In the genomic region with DNA sequence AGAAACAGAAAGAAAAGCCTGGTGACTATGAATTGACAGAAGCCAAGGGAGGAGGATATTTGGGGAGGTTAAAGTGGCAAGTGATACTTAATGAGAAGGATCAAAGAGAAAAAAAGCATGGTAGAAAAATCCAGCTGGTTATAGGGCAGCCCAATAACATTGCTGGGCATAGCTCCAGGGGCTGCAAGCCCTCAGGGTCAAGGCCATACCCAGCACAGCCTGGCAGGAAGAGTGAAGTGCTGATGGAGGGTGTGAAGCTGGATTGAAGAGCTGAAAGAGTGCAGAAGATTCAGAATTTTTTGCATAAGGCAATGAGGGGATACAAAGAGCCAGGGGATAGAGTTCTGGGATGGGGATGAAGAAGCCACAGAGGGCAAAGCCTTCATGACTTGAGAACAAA, we compare ENCODE assay signal across 20 cellular contexts. TPM values are rescaled to one million over a fixed set of nuclear protein-coding genes. Genes with fewer than 3 reads are reported as not detected.
DNase-seq lines count a peak whose midpoint lies in the region; ATAC-seq and TF ChIP-seq lines count a peak whose summit lies in the region.
"Had no signal": no experiment of that assay in that cellular context is flagged by ENCODE, and none has a peak within 500 bp of the region (broad histone marks: within the 10 kb centered on the region; RNA-seq: fewer than 3 reads in every experiment).

No MANE protein-coding gene starts in this region.

- no peaks in the 10 kb centered on the region for H3K27me3 ChIP-seq in right atrium auricular region

- CTCF ChIA-PET in activated CD8-positive, alpha-beta T cell treated with anti-CD3 and anti-CD28 coated beads, Interleukin-2, amount 10 ng/mL, durations not matched to agents 7 days and 5 days (lab: Charles Lee), result interaction anchor here (0.7 to 1.7 kb wide), 7 partner anchors 28 to 131 kb away, joined by 3 to 7 read pairs (median 4); no protein-coding TSS in a partner anchor
- CTCF ChIA-PET in activated CD8-positive, alpha-beta T cell treated with anti-CD3 and anti-CD28 coated beads for 36 hours (lab: Charles Lee), result interaction anchor here (0.6 to 3.8 kb wide), 5 partner anchors 9 to 69 kb away, joined by 3 to 21 read pairs (median 6); a partner anchor contains a TSS

- H3K27ac Mint-ChIP-seq in activated CD8-positive, alpha-beta T cell treated with anti-CD3 and anti-CD28 coated beads, Interleukin-2, amount 10 ng/mL, durations not matched to agents 7 days and 5 days, result peak overlapping the region; percentile 43
- no peak overlapping the region for H3K27ac Mint-ChIP-seq in activated CD8-positive, alpha-beta T cell treated with anti-CD3 and anti-CD28 coated beads for 36 hours
- peak overlapping the region; percentile 40 for H3K27ac Mint-ChIP-seq in activated naive CD8-positive, alpha-beta T cell treated with anti-CD3 and anti-CD28 coated beads, Interleukin-2, amount 10 ng/mL, durations not matched to agents 7 days and 5 days
- H3K27ac Mint-ChIP-seq in stimulated activated naive CD8-positive, alpha-beta T cell treated with anti-CD3 and anti-CD28 coated beads, Interleukin-15, amount 100 ng/mL, for 72 hours, result peak overlapping the region in 1 of 2 donors; percentile 55

- no peaks in the 10 kb centered on the region for H3K27me3 Mint-ChIP-seq in activated CD8-positive, alpha-beta T cell treated with anti-CD3 and anti-CD28 coated beads, Interleukin-2, amount 10 ng/mL, durations not matched to agents 7 days and 5 days (ENCODE audit: low read depth)
- peaks cover 1% of the 10 kb centered on the region for H3K27me3 Mint-ChIP-seq in activated CD8-positive, alpha-beta T cell treated with anti-CD3 and anti-CD28 coated beads for 36 hours
- no peaks in the 10 kb centered on the region for H3K27me3 Mint-ChIP-seq in activated naive CD8-positive, alpha-beta T cell treated with anti-CD3 and anti-CD28 coated beads, Interleukin-2, amount 10 ng/mL, durations not matched to agents 7 days and 5 days
- H3K27me3 Mint-ChIP-seq in stimulated activated naive CD8-positive, alpha-beta T cell treated with anti-CD3 and anti-CD28 coated beads, Interleukin-15, amount 100 ng/mL, for 72 hours, result no peaks in the 10 kb centered on the region

- no peaks in the 10 kb centered on the region for H3K9me3 Mint-ChIP-seq in activated CD8-positive, alpha-beta T cell treated with anti-CD3 and anti-CD28 coated beads, Interleukin-2, amount 10 ng/mL, durations not matched to agents 7 days and 5 days (ENCODE audit: insufficient read depth)
- no peaks in the 10 kb centered on the region for H3K9me3 Mint-ChIP-seq in activated CD8-positive, alpha-beta T cell treated with anti-CD3 and anti-CD28 coated beads for 36 hours
- H3K9me3 Mint-ChIP-seq in activated naive CD8-positive, alpha-beta T cell treated with anti-CD3 and anti-CD28 coated beads, Interleukin-2, amount 10 ng/mL, durations not matched to agents 7 days and 5 days, result peaks cover 2% of the 10 kb centered on the region
- peaks cover 0 to 9% of the 10 kb centered on the region in 2 donors for H3K9me3 Mint-ChIP-seq in stimulated activated naive CD8-positive, alpha-beta T cell treated with anti-CD3 and anti-CD28 coated beads, Interleukin-15, amount 100 ng/mL, for 72 hours

- DNase-seq in activated CD8-positive, alpha-beta T cell treated with anti-CD3 and anti-CD28 coated beads, Interleukin-2, amount 10 ng/mL, durations not matched to agents 7 days and 5 days, result no peak
- DNase-seq in activated CD8-positive, alpha-beta T cell treated with anti-CD3 and anti-CD28 coated beads for 36 hours, result no peak
- DNase-seq in Right ventricle myocardium superior (no peak), right atrium auricular region (ENCODE audit: low spot score) (no peak), retina (no peak)
- DNase-seq in activated naive CD8-positive, alpha-beta T cell treated with anti-CD3 and anti-CD28 coated beads, Interleukin-2, amount 10 ng/mL, durations not matched to agents 7 days and 5 days, result no peak
- DNase-seq in stimulated activated naive CD8-positive, alpha-beta T cell treated with anti-CD3 and anti-CD28 coated beads, Interleukin-15, amount 100 ng/mL, for 72 hours, result no peak
- DNase-seq: BE2C, DMS79, Karpas-422, MV-4-11, NCI-H1105 treated with DMSO at 0.1 percent for 48 hours, NCI-H2029 treated with DMSO at 0.1 percent for 48 hours, NCI-H226, NCI-H510A treated with DMSO at 0.1 percent for 48 hours, NCI-H748 treated with DMSO at 0.1 percent for 48 hours had no signal

- H3K36me3 Mint-ChIP-seq in activated CD8-positive, alpha-beta T cell treated with anti-CD3 and anti-CD28 coated beads, Interleukin-2, amount 10 ng/mL, durations not matched to agents 7 days and 5 days (ENCODE audit: low read depth), result no peaks in the 10 kb centered on the region
- no peaks in the 10 kb centered on the region for H3K36me3 Mint-ChIP-seq in activated CD8-positive, alpha-beta T cell treated with anti-CD3 and anti-CD28 coated beads for 36 hours (ENCODE audit: low read depth)
- peaks cover 6% of the 10 kb centered on the region for H3K36me3 Mint-ChIP-seq in activated naive CD8-positive, alpha-beta T cell treated with anti-CD3 and anti-CD28 coated beads, Interleukin-2, amount 10 ng/mL, durations not matched to agents 7 days and 5 days

- H3K4me1 Mint-ChIP-seq in activated CD8-positive, alpha-beta T cell treated with anti-CD3 and anti-CD28 coated beads, Interleukin-2, amount 10 ng/mL, durations not matched to agents 7 days and 5 days (ENCODE audit: low read depth), result peaks cover 28% of the 10 kb centered on the region
- H3K4me1 Mint-ChIP-seq in activated CD8-positive, alpha-beta T cell treated with anti-CD3 and anti-CD28 coated beads for 36 hours (ENCODE audit: low read depth), result peaks cover 24% of the 10 kb centered on the region
- H3K4me1 Mint-ChIP-seq in activated naive CD8-positive, alpha-beta T cell treated with anti-CD3 and anti-CD28 coated beads, Interleukin-2, amount 10 ng/mL, durations not matched to agents 7 days and 5 days, result peaks cover 26% of the 10 kb centered on the region
- H3K4me1 Mint-ChIP-seq in stimulated activated naive CD8-positive, alpha-beta T cell treated with anti-CD3 and anti-CD28 coated beads, Interleukin-15, amount 100 ng/mL, for 72 hours, result peaks cover 74% of the 10 kb centered on the region

- H3K4me1 ChIP-seq in right atrium auricular region, result peaks cover 0 to 17% of the 10 kb centered on the region in 2 donors
- H3K4me1 ChIP-seq: BE2C had no signal

- POLR2A ChIA-PET in activated CD8-positive, alpha-beta T cell treated with anti-CD3 and anti-CD28 coated beads, Interleukin-2, amount 10 ng/mL, durations not matched to agents 7 days and 5 days (lab: Charles Lee), result no interaction called here
- POLR2A ChIA-PET in activated CD8-positive, alpha-beta T cell treated with anti-CD3 and anti-CD28 coated beads for 36 hours (lab: Charles Lee), result interaction anchor here (1.1 to 1.3 kb wide), 2 partner anchors 52 to 73 kb away, joined by 3 to 4 read pairs; no protein-coding TSS in a partner anchor
- POLR2A ChIA-PET in activated naive CD8-positive, alpha-beta T cell treated with anti-CD3 and anti-CD28 coated beads, Interleukin-2, amount 10 ng/mL, durations not matched to agents 7 days and 5 days (lab: Charles Lee), result no interaction called here

- intact Hi-C loops in activated CD8-positive, alpha-beta T cell treated with anti-CD3 and anti-CD28 coated beads for 36 hours (cut with micrococcal nuclease), result loop anchor here (1.0 kb wide), 1 partner anchor 89 kb away; no protein-coding TSS in a partner anchor
- intact Hi-C loops in Right ventricle myocardium superior (cut with DNase I), result loop anchor here (5.0 kb wide), 1 partner anchor 51 kb away; no protein-coding TSS in a partner anchor

- no peak for ATAC-seq in activated CD8-positive, alpha-beta T cell treated with anti-CD3 and anti-CD28 coated beads, Interleukin-2, amount 10 ng/mL, durations not matched to agents 7 days and 5 days
- no peak for ATAC-seq in activated CD8-positive, alpha-beta T cell treated with anti-CD3 and anti-CD28 coated beads for 36 hours
- ATAC-seq in Right ventricle myocardium superior (ENCODE audit: poor library complexity), result peak; percentile 40
- no peak for ATAC-seq in activated naive CD8-positive, alpha-beta T cell treated with anti-CD3 and anti-CD28 coated beads, Interleukin-2, amount 10 ng/mL, durations not matched to agents 7 days and 5 days (ENCODE audit: low read depth)
- ATAC-seq in stimulated activated naive CD8-positive, alpha-beta T cell treated with anti-CD3 and anti-CD28 coated beads, Interleukin-15, amount 100 ng/mL, for 72 hours, result no peak
- ATAC-seq: Panc1 had no signal

- TF ChIP-seq CTCF in activated CD8-positive, alpha-beta T cell treated with anti-CD3 and anti-CD28 coated beads for 36 hours (IDR thresholded peaks at IDR 0.05), result no peak
- no peak for TF ChIP-seq CTCF in right atrium auricular region (IDR thresholded peaks at IDR 0.05)

- no peak overlapping the region for H3K27ac ChIP-seq in right atrium auricular region

- H3K4me3 ChIP-seq in right atrium auricular region, result no peak overlapping the region

- no peaks in the 10 kb centered on the region for H3K36me3 ChIP-seq in right atrium auricular region
- H3K36me3 ChIP-seq: BE2C had no signal

- H3K9me3 ChIP-seq in right atrium auricular region, result no peaks in the 10 kb centered on the region
- H3K9me3 ChIP-seq: BE2C had no signal

- no peak overlapping the region for H3K4me3 Mint-ChIP-seq in activated CD8-positive, alpha-beta T cell treated with anti-CD3 and anti-CD28 coated beads, Interleukin-2, amount 10 ng/mL, durations not matched to agents 7 days and 5 days
- no peak overlapping the region for H3K4me3 Mint-ChIP-seq in activated CD8-positive, alpha-beta T cell treated with anti-CD3 and anti-CD28 coated beads for 36 hours
- H3K4me3 Mint-ChIP-seq in activated naive CD8-positive, alpha-beta T cell treated with anti-CD3 and anti-CD28 coated beads, Interleukin-2, amount 10 ng/mL, durations not matched to agents 7 days and 5 days, result no peak overlapping the region
- peak overlapping the region; percentile 2 to 32 for H3K4me3 Mint-ChIP-seq in stimulated activated naive CD8-positive, alpha-beta T cell treated with anti-CD3 and anti-CD28 coated beads, Interleukin-15, amount 100 ng/mL, for 72 hours

RNA-seq across cellular contexts. Expression of a gene that starts 8.0 kb away (rescaled TPM):
- not detected for total RNA-seq in activated CD8-positive, alpha-beta T cell treated with anti-CD3 and anti-CD28 coated beads, Interleukin-2, amount 10 ng/mL, durations not matched to agents 7 days and 5 days
- total RNA-seq in activated CD8-positive, alpha-beta T cell treated with anti-CD3 and anti-CD28 coated beads for 36 hours, result under 1 TPM; 0.47 to 0.59 TPM
- total RNA-seq in Right ventricle myocardium superior, result 4.6 TPM
- 10 to 100 TPM in 1 of 2 donors, 1 to 10 TPM in 1; 3.7 to 17.2 TPM for total RNA-seq in right atrium auricular region
- not detected for total RNA-seq in activated naive CD8-positive, alpha-beta T cell treated with anti-CD3 and anti-CD28 coated beads, Interleukin-2, amount 10 ng/mL, durations not matched to agents 7 days and 5 days
- total RNA-seq: A673, H4 had no signal

RNA-seq across cellular contexts. Expression of a gene that starts 21.5 kb away (rescaled TPM):
- not detected for total RNA-seq in activated CD8-positive, alpha-beta T cell treated with anti-CD3 and anti-CD28 coated beads, Interleukin-2, amount 10 ng/mL, durations not matched to agents 7 days and 5 days
- total RNA-seq in activated CD8-positive, alpha-beta T cell treated with anti-CD3 and anti-CD28 coated beads for 36 hours, result 1 to 10 TPM; 4.9 to 5.7 TPM
- 453 TPM for total RNA-seq in Right ventricle myocardium superior
- total RNA-seq in right atrium auricular region, result 100 to 1,000 TPM; 212 to 299 TPM
- total RNA-seq in activated naive CD8-positive, alpha-beta T cell treated with anti-CD3 and anti-CD28 coated beads, Interleukin-2, amount 10 ng/mL, durations not matched to agents 7 days and 5 days, result under 1 TPM; 0.37 to 0.47 TPM

RNA-seq across cellular contexts. Expression of a gene that starts 44.4 kb away (rescaled TPM):
- under 1 TPM; 0.78 to 0.84 TPM for total RNA-seq in activated CD8-positive, alpha-beta T cell treated with anti-CD3 and anti-CD28 coated beads, Interleukin-2, amount 10 ng/mL, durations not matched to agents 7 days and 5 days
- total RNA-seq in activated CD8-positive, alpha-beta T cell treated with anti-CD3 and anti-CD28 coated beads for 36 hours, result under 1 TPM; 0.60 to 0.70 TPM
- total RNA-seq in Right ventricle myocardium superior (5.0 TPM), right atrium auricular region (10 to 100 TPM in 1 of 2 donors, 1 to 10 TPM in 1; 4.7 to 11.1 TPM)
- total RNA-seq in activated naive CD8-positive, alpha-beta T cell treated with anti-CD3 and anti-CD28 coated beads, Interleukin-2, amount 10 ng/mL, durations not matched to agents 7 days and 5 days, result under 1 TPM; 0.83 to 0.96 TPM

RNA-seq across cellular contexts. Expression of a gene that starts 59.2 kb away (rescaled TPM):
- 100 to 1,000 TPM; 319 to 322 TPM for total RNA-seq in activated CD8-positive, alpha-beta T cell treated with anti-CD3 and anti-CD28 coated beads, Interleukin-2, amount 10 ng/mL, durations not matched to agents 7 days and 5 days
- total RNA-seq in activated CD8-positive, alpha-beta T cell treated with anti-CD3 and anti-CD28 coated beads for 36 hours, result 100 to 1,000 TPM; 194 TPM
- total RNA-seq in Right ventricle myocardium superior, result 0.70 TPM
- 1 to 10 TPM in 1 of 2 donors, under 1 TPM in 1; 0.19 to 2.2 TPM for total RNA-seq in right atrium auricular region
- 100 to 1,000 TPM; 392 to 403 TPM for total RNA-seq in activated naive CD8-positive, alpha-beta T cell treated with anti-CD3 and anti-CD28 coated beads, Interleukin-2, amount 10 ng/mL, durations not matched to agents 7 days and 5 days
- total RNA-seq: H4, M059J had no signal

Comparison
In these comparisons a context has a peak if more than half of its experiments do, and no peak if none do; other contexts are left out.
1. H3K4me3 Mint-ChIP-seq: peak in stimulated activated naive CD8-positive, alpha-beta T cell treated with anti-CD3 and anti-CD28 coated beads, Interleukin-15, amount 100 ng/mL, for 72 hours (2 of 2); none in activated CD8-positive, alpha-beta T cell treated with anti-CD3 and anti-CD28 coated beads, Interleukin-2, amount 10 ng/mL, durations not matched to agents 7 days and 5 days (single experiment), activated CD8-positive, alpha-beta T cell treated with anti-CD3 and anti-CD28 coated beads for 36 hours (single experiment) and activated naive CD8-positive, alpha-beta T cell treated with anti-CD3 and anti-CD28 coated beads, Interleukin-2, amount 10 ng/mL, durations not matched to agents 7 days and 5 days (single experiment).
2. RNA of a gene that starts 21.5 kb away (total RNA-seq): 453 TPM in Right ventricle myocardium superior (single experiment) and 212 to 299 TPM in right atrium auricular region; 4.9 to 5.7 TPM in activated CD8-positive, alpha-beta T cell treated with anti-CD3 and anti-CD28 coated beads for 36 hours, 0.37 to 0.47 TPM in activated naive CD8-positive, alpha-beta T cell treated with anti-CD3 and anti-CD28 coated beads, Interleukin-2, amount 10 ng/mL, durations not matched to agents 7 days and 5 days and not detected in activated CD8-positive, alpha-beta T cell treated with anti-CD3 and anti-CD28 coated beads, Interleukin-2, amount 10 ng/mL, durations not matched to agents 7 days and 5 days; every median in the first group is over 10 times any median in the second.